In the genomic region with DNA sequence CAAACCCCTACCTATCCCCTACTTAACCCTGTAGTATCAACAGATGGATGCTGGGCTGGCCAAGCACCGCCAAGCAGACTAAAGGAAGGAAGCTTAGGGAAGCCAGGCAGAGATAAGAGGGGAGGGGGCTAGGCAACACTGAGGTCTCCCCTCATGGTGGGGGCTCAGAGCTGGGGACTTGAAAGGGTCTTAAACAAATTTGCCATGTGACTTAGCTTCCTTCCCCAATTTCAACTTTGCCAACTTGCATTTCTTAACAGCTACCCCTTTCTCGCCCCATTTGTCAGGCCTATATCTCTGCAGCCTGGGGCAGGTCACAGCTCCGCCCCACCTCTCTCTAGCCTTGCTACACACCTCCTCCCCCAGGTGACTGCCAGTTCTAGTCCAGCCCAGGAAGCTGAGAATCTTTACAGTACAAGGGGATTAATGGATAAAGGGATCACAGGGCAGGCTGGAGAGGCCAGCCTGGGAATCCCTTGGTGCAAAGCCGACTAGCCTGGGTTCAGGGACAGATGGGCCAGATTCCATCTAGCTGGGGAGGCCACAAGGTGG, we compare ENCODE assay signal across 8 cellular contexts. TPM values are rescaled to one million over a fixed set of nuclear protein-coding genes. Genes with fewer than 3 reads are reported as not detected.
DNase-seq lines count a peak whose midpoint lies in the region; ATAC-seq and TF ChIP-seq lines count a peak whose summit lies in the region.

No MANE protein-coding gene starts in this region.

- no peaks in the 10 kb centered on the region for H3K36me3 Mint-ChIP-seq in endodermal cell (ENCODE audit: low read depth)

- no peaks in the 10 kb centered on the region for H3K9me2 ChIP-seq in hepatocyte (replicated peaks; ENCODE audit: insufficient read depth)

- H4K20me1 ChIP-seq in hepatocyte (ENCODE audit: insufficient read depth, poor library complexity, severe bottlenecking): no peaks in the 10 kb centered on the region

- no peaks in the 10 kb centered on the region for H3K9me3 ChIP-seq in endodermal cell (ENCODE audit: control insufficient read depth, low read length)
- H3K9me3 ChIP-seq in tibial nerve: no peaks in the 10 kb centered on the region
- no peaks in the 10 kb centered on the region for H3K9me3 ChIP-seq in hepatocyte (ENCODE audit: low read depth)

- peak overlapping the region; percentile 19 for H3K9ac ChIP-seq in endodermal cell (ENCODE audit: extremely low read depth, low read length, poor library complexity, severe bottlenecking)

- no peaks in the 10 kb centered on the region for H3K36me3 ChIP-seq in endodermal cell (ENCODE audit: control insufficient read depth, insufficient read depth, low read length)
- no peaks in the 10 kb centered on the region for H3K36me3 ChIP-seq in tibial nerve
- no peaks in the 10 kb centered on the region for H3K36me3 ChIP-seq in hepatocyte (replicated peaks; ENCODE audit: insufficient read depth, low read depth)

- H3K4me3 ChIP-seq in endodermal cell (ENCODE audit: low read length) (no peak overlapping the region), tibial nerve (no peak overlapping the region), hepatocyte (no peak overlapping the region)

- H3K79me2 ChIP-seq in hepatocyte: no peaks in the 10 kb centered on the region

- ATAC-seq in stimulated activated naive CD8-positive, alpha-beta T cell treated with anti-CD3 and anti-CD28 coated beads, Interleukin-15, amount 100 ng/mL, for 72 hours: peak; percentile 53

- no peak for TF ChIP-seq EP300 in tibial nerve (IDR thresholded peaks at IDR 0.05)

- H3K27me3 ChIP-seq in endodermal cell (ENCODE audit: control insufficient read depth, insufficient read depth, low read length, poor library complexity, severe bottlenecking) (peaks cover 27% of the 10 kb centered on the region), tibial nerve (no peaks in the 10 kb centered on the region), hepatocyte (peaks cover 11% of the 10 kb centered on the region)

- peak; percentile 70 for DNase-seq in activated CD8-positive, alpha-beta memory T cell treated with anti-CD3 and anti-CD28 coated beads for 24 hours
- no peak for DNase-seq in activated CD8-positive, alpha-beta memory T cell treated with anti-CD3 and anti-CD28 coated beads, Interleukin-2, amount 50 U/mL, for 48 hours
- DNase-seq in SW480 (ENCODE audit: low spot score) (peak; percentile 73), endodermal cell (peak; percentile 89), tibial nerve (ENCODE audit: low spot score in 2 of 2) (no peak), hepatocyte (ENCODE audit: low spot score) (no peak), GOT3 (lab: John Stamatoyannopoulos, UW) (no peak)
- DNase-seq in stimulated activated naive CD8-positive, alpha-beta T cell treated with anti-CD3 and anti-CD28 coated beads, Interleukin-15, amount 100 ng/mL, for 72 hours: peak; percentile 49 to 68

- peak overlapping the region; percentile 18 for H3K4me3 Mint-ChIP-seq in endodermal cell
- H3K4me3 Mint-ChIP-seq in stimulated activated naive CD8-positive, alpha-beta T cell treated with anti-CD3 and anti-CD28 coated beads, Interleukin-15, amount 100 ng/mL, for 72 hours: peak overlapping the region; percentile 96 to 99

- H3K4me1 ChIP-seq in endodermal cell (ENCODE audit: control insufficient read depth, insufficient read depth, low read length) (peaks cover 22% of the 10 kb centered on the region), tibial nerve (peaks cover 0 to 60% (median 40%) of the 10 kb centered on the region in 4 donors), hepatocyte (ENCODE audit: insufficient read depth) (peaks cover 23% of the 10 kb centered on the region)

- no peak for TF ChIP-seq CTCF in endodermal cell (conservative IDR thresholded peaks at IDR 0.05)
- TF ChIP-seq CTCF in tibial nerve (IDR thresholded peaks at IDR 0.05): no peak
- TF ChIP-seq CTCF in hepatocyte (IDR thresholded peaks at IDR 0.05; ENCODE audit: poor library complexity): no peak

- no peak overlapping the region for H3K4me2 ChIP-seq in hepatocyte

- peak overlapping the region; percentile 93 for H3K27ac Mint-ChIP-seq in endodermal cell
- H3K27ac Mint-ChIP-seq in stimulated activated naive CD8-positive, alpha-beta T cell treated with anti-CD3 and anti-CD28 coated beads, Interleukin-15, amount 100 ng/mL, for 72 hours: peak overlapping the region; percentile 100

- H3K27ac ChIP-seq in endodermal cell (ENCODE audit: low read depth, low read length) (no peak overlapping the region), tibial nerve (peak overlapping the region in 1 of 4 donors; percentile 82), hepatocyte (no peak overlapping the region)

- H3K9me3 Mint-ChIP-seq in endodermal cell: no peaks in the 10 kb centered on the region
- H3K9me3 Mint-ChIP-seq in stimulated activated naive CD8-positive, alpha-beta T cell treated with anti-CD3 and anti-CD28 coated beads, Interleukin-15, amount 100 ng/mL, for 72 hours: no peaks in the 10 kb centered on the region

- peaks cover 55% of the 10 kb centered on the region for H3K4me1 Mint-ChIP-seq in endodermal cell
- H3K4me1 Mint-ChIP-seq in stimulated activated naive CD8-positive, alpha-beta T cell treated with anti-CD3 and anti-CD28 coated beads, Interleukin-15, amount 100 ng/mL, for 72 hours: peaks cover 85% of the 10 kb centered on the region

- H3K27me3 Mint-ChIP-seq in endodermal cell (ENCODE audit: insufficient read depth): peaks cover 25% of the 10 kb centered on the region
- H3K27me3 Mint-ChIP-seq in stimulated activated naive CD8-positive, alpha-beta T cell treated with anti-CD3 and anti-CD28 coated beads, Interleukin-15, amount 100 ng/mL, for 72 hours: no peaks in the 10 kb centered on the region

- WGBS in endodermal cell (ENCODE audit: insufficient coverage in 1 of 2, insufficient read length in 1 of 2), 2 experiments: 45 to 67% methylated on average over 1 to 4 of the region's 4 CpGs
- WGBS in tibial nerve, 2 donors: 75 to 84% methylated on average over 4 of the region's 4 CpGs
- WGBS in hepatocyte (ENCODE audit: low lambda C conversion rate, missing lambda C conversion rate): 68% methylated on average over 4 of the region's 4 CpGs

- no peak overlapping the region for H2AFZ ChIP-seq in hepatocyte

- TF ChIP-seq POLR2A in tibial nerve (IDR thresholded peaks at IDR 0.05): no peak

RNA-seq across cellular contexts. Expression of a gene that starts 3.4 kb away (rescaled TPM):
- total RNA-seq in endodermal cell (10 to 100 TPM in 1 of 2 donors, 1 to 10 TPM in 1; 8.8 to 14.7 TPM), tibial nerve (1 to 10 TPM in 3 of 4 donors, under 1 TPM in 1; 0.84 to 3.3 (median 2.6) TPM), hepatocyte (0.60 and 1.3 TPM in 2 replicates)
- 28.2 TPM for polyA plus RNA-seq in endodermal cell (2013, experiment 1 of 2)
- 28.2 TPM for polyA plus RNA-seq in endodermal cell (2013, experiment 2 of 2)
- polyA plus RNA-seq in hepatocyte: 0.18 and 0.19 TPM in 2 replicates

Comparison
In these comparisons a context has a peak if more than half of its experiments do, and no peak if none do; other contexts are left out.
1. DNase-seq: peak in activated CD8-positive, alpha-beta memory T cell treated with anti-CD3 and anti-CD28 coated beads for 24 hours (single experiment), SW480 (single experiment), endodermal cell (single experiment) and stimulated activated naive CD8-positive, alpha-beta T cell treated with anti-CD3 and anti-CD28 coated beads, Interleukin-15, amount 100 ng/mL, for 72 hours (2 of 2); none in activated CD8-positive, alpha-beta memory T cell treated with anti-CD3 and anti-CD28 coated beads, Interleukin-2, amount 50 U/mL, for 48 hours (single experiment), tibial nerve (0 of 2), hepatocyte (single experiment) and GOT3 (single experiment).